In genomic region chr17:44878627-44879221, GRCh38 we compare ENCODE assay signal across 8 cellular contexts. TPM values are rescaled to one million over a fixed set of nuclear protein-coding genes. Genes with fewer than 3 reads are reported as not detected.
DNase-seq lines count a peak whose midpoint lies in the region; ATAC-seq and TF ChIP-seq lines count a peak whose summit lies in the region.

No MANE protein-coding gene starts in this region.

- TF ChIP-seq POLR2A in heart left ventricle (IDR thresholded peaks at IDR 0.05), result no peak

- TF ChIP-seq CTCF in heart left ventricle (IDR thresholded peaks at IDR 0.05) (peak; percentile 34 to 73 (median 60)), upper lobe of right lung (IDR thresholded peaks at IDR 0.05) (peak; percentile 59)

- H3K27ac ChIP-seq in heart left ventricle (no peak overlapping the region), right cardiac atrium (ENCODE audit: low read length) (no peak overlapping the region), upper lobe of right lung (no peak overlapping the region)

- 48 to 54% (median 50%) methylated on average over 6 of the region's 6 CpGs for WGBS in heart left ventricle, 4 donors
- WGBS in right cardiac atrium, result 39% methylated on average over 6 of the region's 6 CpGs

- no peaks in the 10 kb centered on the region for H3K9me3 Mint-ChIP-seq in activated CD4-positive, alpha-beta T cell treated with anti-CD3 and anti-CD28 coated beads, Interleukin-2, amount 10 ng/mL, durations not matched to agents 7 days and 5 days

- H3K4me3 ChIP-seq in heart left ventricle, result no peak overlapping the region
- no peak overlapping the region for H3K4me3 ChIP-seq in right cardiac atrium (ENCODE audit: low read length)
- H3K4me3 ChIP-seq in upper lobe of right lung, result no peak overlapping the region

- peaks cover 39% of the 10 kb centered on the region for H3K36me3 Mint-ChIP-seq in activated CD4-positive, alpha-beta T cell treated with anti-CD3 and anti-CD28 coated beads, Interleukin-2, amount 10 ng/mL, durations not matched to agents 7 days and 5 days (ENCODE audit: low read depth)

- H3K27me3 ChIP-seq in heart left ventricle (no peaks in the 10 kb centered on the region), right cardiac atrium (ENCODE audit: control insufficient read depth, insufficient read depth) (no peaks in the 10 kb centered on the region), upper lobe of right lung (no peaks in the 10 kb centered on the region)

- intact Hi-C loops in heart left ventricle (cut with DNase I), result no loop called here
- intact Hi-C loops in right cardiac atrium (cut with DNase I), result loop anchor here in 2 of 4 donors (2.0 to 5.0 kb wide), 2 partner anchors 104 to 106 kb away; no protein-coding TSS in a partner anchor
- intact Hi-C loops in head of caudate nucleus (cut with DNase I), result no loop called here
- intact Hi-C loops in upper lobe of right lung (cut with DNase I), result no loop called here

- H3K27me3 Mint-ChIP-seq in activated CD4-positive, alpha-beta T cell treated with anti-CD3 and anti-CD28 coated beads, Interleukin-2, amount 10 ng/mL, durations not matched to agents 7 days and 5 days, result no peaks in the 10 kb centered on the region

- H3K4me1 Mint-ChIP-seq in activated CD4-positive, alpha-beta T cell treated with anti-CD3 and anti-CD28 coated beads, Interleukin-2, amount 10 ng/mL, durations not matched to agents 7 days and 5 days, result no peaks in the 10 kb centered on the region

- POLR2A ChIA-PET in activated CD4-positive, alpha-beta T cell treated with anti-CD3 and anti-CD28 coated beads, Interleukin-2, amount 10 ng/mL, durations not matched to agents 7 days and 5 days (lab: Charles Lee), result no interaction called here

- no peak overlapping the region for H3K4me3 Mint-ChIP-seq in activated CD4-positive, alpha-beta T cell treated with anti-CD3 and anti-CD28 coated beads, Interleukin-2, amount 10 ng/mL, durations not matched to agents 7 days and 5 days

- DNase-seq in heart left ventricle (no peak), right cardiac atrium (no peak), M059J (ENCODE audit: low read depth) (peak; percentile 43), head of caudate nucleus (peak in 23 of 42 donors; percentile 17 to 76 (median 45)), upper lobe of right lung (no peak), T-helper 9 cell (no peak), mesenteric fat pad (ENCODE audit: low spot score) (no peak)
- DNase-seq in activated CD4-positive, alpha-beta T cell treated with anti-CD3 and anti-CD28 coated beads, Interleukin-2, amount 10 ng/mL, durations not matched to agents 7 days and 5 days, result peak; percentile 55

- no peak overlapping the region for H3K27ac Mint-ChIP-seq in activated CD4-positive, alpha-beta T cell treated with anti-CD3 and anti-CD28 coated beads, Interleukin-2, amount 10 ng/mL, durations not matched to agents 7 days and 5 days

- ATAC-seq in heart left ventricle (no peak), right cardiac atrium (no peak), upper lobe of right lung (no peak)

- CTCF ChIA-PET in activated CD4-positive, alpha-beta T cell treated with anti-CD3 and anti-CD28 coated beads, Interleukin-2, amount 10 ng/mL, durations not matched to agents 7 days and 5 days (lab: Charles Lee), result interaction anchor here (0.6 to 1.7 kb wide), 6 partner anchors 11 to 257 kb away, joined by 3 to 10 read pairs (median 4); partner anchors contain the start of gene ACBD4

- peaks cover 0 to 97% (median 88%) of the 10 kb centered on the region in 9 donors for H3K36me3 ChIP-seq in heart left ventricle
- peaks cover 100% of the 10 kb centered on the region for H3K36me3 ChIP-seq in upper lobe of right lung

- H3K4me1 ChIP-seq in heart left ventricle, result no peaks in the 10 kb centered on the region
- no peaks in the 10 kb centered on the region for H3K4me1 ChIP-seq in right cardiac atrium (ENCODE audit: control insufficient read depth, insufficient read depth, low read length)
- no peaks in the 10 kb centered on the region for H3K4me1 ChIP-seq in upper lobe of right lung

- H3K9me3 ChIP-seq in heart left ventricle (no peaks in the 10 kb centered on the region), right cardiac atrium (ENCODE audit: control insufficient read depth, low read length) (no peaks in the 10 kb centered on the region), upper lobe of right lung (no peaks in the 10 kb centered on the region)

RNA-seq across cellular contexts. Expression of gene EFTUD2, which starts 20.5 kb away (rescaled TPM):
- total RNA-seq in heart left ventricle (100 to 1,000 TPM in 1 of 9 donors, 10 to 100 TPM in 8; 37.1 to 106 (median 65.0) TPM), right cardiac atrium (10 to 100 TPM; 54.8 to 73.0 (median 59.5) TPM), upper lobe of right lung (74.4 TPM), mesenteric fat pad (104 TPM)
- polyA plus RNA-seq in heart left ventricle (10 to 100 TPM; 21.3 to 71.7 TPM), right cardiac atrium (27.7 TPM)
- total RNA-seq in M059J (2014; rRNA removed; shearing (Covaris generic)), result 131 and 157 TPM in 2 replicates
- total RNA-seq in activated CD4-positive, alpha-beta T cell treated with anti-CD3 and anti-CD28 coated beads, Interleukin-2, amount 10 ng/mL, durations not matched to agents 7 days and 5 days, result 100 to 1,000 TPM; 133 to 145 TPM

RNA-seq across cellular contexts. Expression of gene HIGD1B, which starts 31.0 kb away (rescaled TPM):
- 10 to 100 TPM in 5 of 9 donors, 1 to 10 TPM in 4; 4.3 to 23.7 (median 12.9) TPM for total RNA-seq in heart left ventricle
- 10 to 100 TPM; 14.3 to 30.9 TPM for polyA plus RNA-seq in heart left ventricle
- 1 to 10 TPM; 1.6 to 5.5 (median 3.6) TPM for total RNA-seq in right cardiac atrium
- polyA plus RNA-seq in right cardiac atrium, result 10.3 TPM
- not detected in 2 replicates for total RNA-seq in M059J (2014; rRNA removed; shearing (Covaris generic))
- total RNA-seq in activated CD4-positive, alpha-beta T cell treated with anti-CD3 and anti-CD28 coated beads, Interleukin-2, amount 10 ng/mL, durations not matched to agents 7 days and 5 days, result not detected
- 36.4 TPM for total RNA-seq in upper lobe of right lung
- 1.3 TPM for total RNA-seq in mesenteric fat pad

RNA-seq across cellular contexts. Expression of gene GFAP, which starts 36.6 kb away (rescaled TPM):
- total RNA-seq in heart left ventricle (10 to 100 TPM in 1 of 9 donors, 1 to 10 TPM in 7, under 1 TPM in 1; 0.94 to 12.4 (median 5.8) TPM), right cardiac atrium (1 to 10 TPM; 4.6 to 8.3 (median 4.8) TPM), upper lobe of right lung (not detected), mesenteric fat pad (1.3 TPM)
- polyA plus RNA-seq in heart left ventricle (1 to 10 TPM; 3.7 to 6.9 TPM), right cardiac atrium (7.8 TPM)
- not detected in 2 replicates for total RNA-seq in M059J (2014; rRNA removed; shearing (Covaris generic))
- total RNA-seq in activated CD4-positive, alpha-beta T cell treated with anti-CD3 and anti-CD28 coated beads, Interleukin-2, amount 10 ng/mL, durations not matched to agents 7 days and 5 days, result not detected

RNA-seq across cellular contexts. Expression of gene GJC1, which starts 48.6 kb away (rescaled TPM):
- total RNA-seq in heart left ventricle (10 to 100 TPM; 16.8 to 60.8 (median 24.9) TPM), right cardiac atrium (10 to 100 TPM; 35.2 to 64.0 (median 48.5) TPM), upper lobe of right lung (22.8 TPM), mesenteric fat pad (17.1 TPM)
- polyA plus RNA-seq in heart left ventricle (10 to 100 TPM; 14.2 to 29.9 TPM), right cardiac atrium (20.8 TPM)
- 7.6 and 19.5 TPM in 2 replicates for total RNA-seq in M059J (2014; rRNA removed; shearing (Covaris generic))
- total RNA-seq in activated CD4-positive, alpha-beta T cell treated with anti-CD3 and anti-CD28 coated beads, Interleukin-2, amount 10 ng/mL, durations not matched to agents 7 days and 5 days, result 1 to 10 TPM in 1 of 2 experiments, under 1 TPM in 1; 0.79 to 1.1 TPM

Comparison
In these comparisons a context has a peak if more than half of its experiments do, and no peak if none do; other contexts are left out.
1. DNase-seq: peak in M059J (single experiment), activated CD4-positive, alpha-beta T cell treated with anti-CD3 and anti-CD28 coated beads, Interleukin-2, amount 10 ng/mL, durations not matched to agents 7 days and 5 days (single experiment) and head of caudate nucleus (23 of 42); none in heart left ventricle (0 of 5), right cardiac atrium (0 of 3), upper lobe of right lung (single experiment), T-helper 9 cell (single experiment) and mesenteric fat pad (single experiment).